ENCODE assay signal across 9 cellular contexts in genomic region chr1:85313888-85314696, GRCh38. TPM values are rescaled to one million over a fixed set of nuclear protein-coding genes. Genes with fewer than 3 reads are reported as not detected.
DNase-seq lines count a peak whose midpoint lies in the region; ATAC-seq and TF ChIP-seq lines count a peak whose summit lies in the region.
"Had no signal": no experiment of that assay in that cellular context is flagged by ENCODE, and none has a peak within 500 bp of the region (broad histone marks: within the 10 kb centered on the region; RNA-seq: fewer than 3 reads in every experiment).

No MANE protein-coding gene starts in this region.

- peaks cover 50% of the 10 kb centered on the region for H3K27me3 Mint-ChIP-seq in activated CD4-positive, alpha-beta memory T cell treated with anti-CD3 and anti-CD28 coated beads for 36 hours

- no peaks in the 10 kb centered on the region for H3K9me3 ChIP-seq in PC-3 (ENCODE audit: low read length)
- H3K9me3 ChIP-seq in prostate gland = no peaks in the 10 kb centered on the region

- BruUV-seq in PC-3 (replicated peaks; lab: Mats Ljungman, UMichigan) = no TSS peak

- no peaks in the 10 kb centered on the region for H3K9me3 Mint-ChIP-seq in activated CD4-positive, alpha-beta memory T cell treated with anti-CD3 and anti-CD28 coated beads for 36 hours

- H2AFZ ChIP-seq in PC-3 (ENCODE audit: low read length) = no peak overlapping the region

- H3K4me1 Mint-ChIP-seq in activated CD4-positive, alpha-beta memory T cell treated with anti-CD3 and anti-CD28 coated beads for 36 hours (ENCODE audit: low read depth) = no peaks in the 10 kb centered on the region

- no peak overlapping the region for H3K27ac Mint-ChIP-seq in activated CD4-positive, alpha-beta memory T cell treated with anti-CD3 and anti-CD28 coated beads for 36 hours

- peak; percentile 96 for DNase-seq in PC-3
- peak; percentile 96 for DNase-seq in fibroblast of mammary gland (ENCODE audit: low read depth)
- peak; percentile 28 for DNase-seq in prostate gland (ENCODE audit: low spot score)
- no peak for DNase-seq in activated CD4-positive, alpha-beta memory T cell treated with anti-CD3 and anti-CD28 coated beads for 36 hours
- DNase-seq in DMS 273 (lab: John Stamatoyannopoulos, UW; ENCODE audit: unreplicated experiment) = no peak
- DNase-seq in NCI-H524 treated with DMSO at 0.1 percent for 48 hours (lab: John Stamatoyannopoulos, UW) = no peak
- DNase-seq: activated naive CD4-positive, alpha-beta T cell had no signal

- no peak overlapping the region for H3K4me3 ChIP-seq in PC-3 (ENCODE audit: low read length)
- no peak overlapping the region for H3K4me3 ChIP-seq in fibroblast of mammary gland (ENCODE audit: control insufficient read depth, low read depth, low read length)
- H3K4me3 ChIP-seq in prostate gland = no peak overlapping the region

- H3K27ac ChIP-seq in C4-2B (peak overlapping the region; percentile 75), PC-3 (ENCODE audit: low read length) (peak overlapping the region; percentile 56), prostate gland (peak overlapping the region; percentile 6 to 60)

- H4K20me1 ChIP-seq in PC-3 (ENCODE audit: low read length) = no peaks in the 10 kb centered on the region

- WGBS in prostate gland = 42% methylated on average over 3 of the region's 3 CpGs

- CTCF ChIA-PET in PC-3 (lab: Charles Lee) = interaction anchor here (0.6 kb wide), 1 partner anchor 537 kb away, joined by 3 read pairs; no protein-coding TSS in a partner anchor
- CTCF ChIA-PET in activated CD4-positive, alpha-beta memory T cell treated with anti-CD3 and anti-CD28 coated beads for 36 hours (lab: Charles Lee) = no interaction called here

- no peaks in the 10 kb centered on the region for H3K36me3 Mint-ChIP-seq in activated CD4-positive, alpha-beta memory T cell treated with anti-CD3 and anti-CD28 coated beads for 36 hours

- H3K27me3 ChIP-seq in PC-3 (ENCODE audit: low read length) = no peaks in the 10 kb centered on the region
- no peaks in the 10 kb centered on the region for H3K27me3 ChIP-seq in prostate gland (replicated peaks; ENCODE audit: insufficient read depth)

- 0 out of 2 replicates have a peak overlapping the region, but pooled peaks have one; percentile 6 for H3K9ac ChIP-seq in PC-3 (ENCODE audit: low read length)

- intact Hi-C loops in PC-3 (cut with micrococcal nuclease) (loop anchor here (2.0 to 5.0 kb wide), 2 partner anchors 15 to 48 kb away; no protein-coding TSS in a partner anchor), prostate gland (cut with DNase I) (loop anchor here (5.0 kb wide), 1 partner anchor 83 kb away; no protein-coding TSS in a partner anchor)
- intact Hi-C loops in activated CD4-positive, alpha-beta memory T cell treated with anti-CD3 and anti-CD28 coated beads for 36 hours (cut with micrococcal nuclease) = loop anchor here (10.0 kb wide), 1 partner anchor 151 kb away; the partner anchor contains the start of gene DDAH1

- H3K36me3 ChIP-seq in PC-3 (ENCODE audit: low read depth, low read length) (0 out of 2 replicates have a peak, but pooled peaks cover 3% of the 10 kb centered on the region), prostate gland (no peaks in the 10 kb centered on the region)

- no peak overlapping the region for H3K4me3 Mint-ChIP-seq in activated CD4-positive, alpha-beta memory T cell treated with anti-CD3 and anti-CD28 coated beads for 36 hours

- H3K4me2 ChIP-seq in PC-3 (ENCODE audit: low read length) = peak overlapping the region; percentile 35

- no peaks in the 10 kb centered on the region for H3K79me2 ChIP-seq in PC-3 (ENCODE audit: low read length)

- no peaks in the 10 kb centered on the region for H3K9me2 ChIP-seq in PC-3 (replicated peaks; ENCODE audit: low read length)

- peak; percentile 97 for ATAC-seq in PC-3
- ATAC-seq in HG02678 (IDR thresholded peaks at IDR 0.05; ENCODE audit: unreplicated experiment) = no peak

- TF ChIP-seq POLR2A in prostate gland (IDR thresholded peaks at IDR 0.05) = no peak

- H3F3A ChIP-seq in PC-3 (ENCODE audit: low read length, unreplicated experiment) = no peaks in the 10 kb centered on the region

- peaks cover 43% of the 10 kb centered on the region for H3K4me1 ChIP-seq in PC-3 (ENCODE audit: insufficient read depth, low read length)
- peaks cover 6% of the 10 kb centered on the region for H3K4me1 ChIP-seq in prostate gland (replicated peaks)

- TF ChIP-seq CTCF in C4-2B (conservative IDR thresholded peaks at IDR 0.05) (no peak), PC-3 (conservative IDR thresholded peaks at IDR 0.05; ENCODE audit: low read depth, low read length) (no peak), fibroblast of mammary gland (conservative IDR thresholded peaks at IDR 0.05; ENCODE audit: control insufficient read depth, insufficient read depth, low read depth, low read length) (no peak), prostate gland (IDR thresholded peaks at IDR 0.05) (no peak)

- POLR2A ChIA-PET in PC-3 (lab: Charles Lee; ENCODE audit: unreplicated experiment) = interaction anchor here (0.5 to 0.6 kb wide), 2 partner anchors 16 to 263 kb away, joined by 3 read pairs; no protein-coding TSS in a partner anchor
- POLR2A ChIA-PET in activated CD4-positive, alpha-beta memory T cell treated with anti-CD3 and anti-CD28 coated beads for 36 hours (lab: Charles Lee) = no interaction called here

RNA-seq across cellular contexts. Expression of gene BCL10, which starts 37.7 kb away (rescaled TPM):
- total RNA-seq in PC-3 (2014; rRNA removed) = 28.1 and 29.9 TPM in 2 replicates
- total RNA-seq in prostate gland = 10 to 100 TPM; 17.3 to 18.4 TPM
- 10 to 100 TPM; 31.1 to 31.5 TPM for total RNA-seq in activated CD4-positive, alpha-beta memory T cell treated with anti-CD3 and anti-CD28 coated beads for 36 hours

RNA-seq across cellular contexts. Expression of gene C1orf52, which starts 54.6 kb away (rescaled TPM):
- total RNA-seq in PC-3 (2014; rRNA removed) (59.9 and 61.0 TPM in 2 replicates), prostate gland (10 to 100 TPM; 12.7 to 30.5 TPM)
- 10 to 100 TPM; 19.4 to 21.8 TPM for total RNA-seq in activated CD4-positive, alpha-beta memory T cell treated with anti-CD3 and anti-CD28 coated beads for 36 hours

Comparison
In these comparisons a context has a peak if more than half of its experiments do, and no peak if none do; other contexts are left out.
1. DNase-seq: peak in PC-3 (single experiment), fibroblast of mammary gland (single experiment) and prostate gland (single experiment); none in activated CD4-positive, alpha-beta memory T cell treated with anti-CD3 and anti-CD28 coated beads for 36 hours (single experiment), DMS 273 (single experiment) and NCI-H524 treated with DMSO at 0.1 percent for 48 hours (single experiment).
2. Peak in every context shown above with its lines, with median percentiles within 50 percentile points of each other: H3K27ac ChIP-seq.